Comparison of ENCODE assay signal across 16 cellular contexts in the genomic region with DNA sequence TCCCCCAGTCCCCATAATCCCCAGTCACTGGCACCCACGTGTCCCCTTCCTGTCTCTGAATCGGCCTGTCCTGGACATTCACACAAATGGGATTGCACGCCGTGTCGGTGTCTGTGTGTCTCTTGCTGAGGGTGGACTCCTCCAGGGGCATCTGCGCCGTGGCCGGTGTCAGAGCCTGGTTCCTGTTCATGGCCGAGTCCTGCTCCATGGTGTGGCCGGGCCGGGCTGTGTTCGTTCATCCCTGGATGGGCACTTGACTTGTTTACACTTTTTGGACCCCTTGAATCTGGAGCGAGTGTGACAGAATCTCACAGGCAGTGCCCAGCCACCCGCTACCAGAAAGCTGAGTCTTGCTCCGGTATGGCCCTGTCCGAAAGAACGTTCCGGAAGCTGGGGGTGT. TPM values are rescaled to one million over a fixed set of nuclear protein-coding genes. Genes with fewer than 3 reads are reported as not detected.
DNase-seq lines count a peak whose midpoint lies in the region; ATAC-seq and TF ChIP-seq lines count a peak whose summit lies in the region.
"Had no signal": no experiment of that assay in that cellular context is flagged by ENCODE, and none has a peak within 500 bp of the region (broad histone marks: within the 10 kb centered on the region; RNA-seq: fewer than 3 reads in every experiment).

No MANE protein-coding gene starts in this region.

- POLR2A ChIA-PET in MCF 10A (lab: Yijun Ruan, JAX) (no interaction called here), PC-3 (lab: Charles Lee; ENCODE audit: unreplicated experiment) (no interaction called here)

- H3K4me1 ChIP-seq in breast epithelium = no peaks in the 10 kb centered on the region
- H3K4me1 ChIP-seq in KMS-11 (ENCODE audit: low read depth, poor library complexity, severe bottlenecking) = peaks cover 25% of the 10 kb centered on the region
- H3K4me1 ChIP-seq in neural progenitor cell = no peaks in the 10 kb centered on the region
- no peaks in the 10 kb centered on the region for H3K4me1 ChIP-seq in foreskin keratinocyte
- H3K4me1 ChIP-seq in PC-3 (ENCODE audit: insufficient read depth, low read length) = no peaks in the 10 kb centered on the region
- H3K4me1 ChIP-seq: BE2C, HAP-1 had no signal

- no peak for TF ChIP-seq POLR2A in breast epithelium (IDR thresholded peaks at IDR 0.05)

- no peaks in the 10 kb centered on the region for H3K9me2 ChIP-seq in PC-3 (replicated peaks; ENCODE audit: low read length)

- ATAC-seq in foreskin keratinocyte (no peak), PC-3 (no peak), HG03025 (IDR thresholded peaks at IDR 0.05; ENCODE audit: low FRiP score, unreplicated experiment) (no peak)
- ATAC-seq: CD8-positive, alpha-beta T cell had no signal

- H3K27ac ChIP-seq in breast epithelium = no peak overlapping the region
- peak overlapping the region; percentile 43; the same call in 1 of the 2 replicates for H3K27ac ChIP-seq in KMS-11
- H3K27ac ChIP-seq in neural progenitor cell = no peak overlapping the region
- no peak overlapping the region for H3K27ac ChIP-seq in foreskin keratinocyte
- no peak overlapping the region for H3K27ac ChIP-seq in PC-3 (ENCODE audit: low read length)
- H3K27ac ChIP-seq: HL-60 had no signal

- H3K4me3 Mint-ChIP-seq in MCF 10A (ENCODE audit: unreplicated experiment) (no peak overlapping the region), neural progenitor cell (peak overlapping the region; percentile 57)
- H3K4me3 Mint-ChIP-seq: CD14-positive monocyte; CD8-positive, alpha-beta T cell had no signal

- DNase-seq in MCF 10A (ENCODE audit: unreplicated experiment) (no peak), breast epithelium (ENCODE audit: low spot score in 2 of 2) (no peak), neural progenitor cell (ENCODE audit: low spot score) (no peak), foreskin keratinocyte (no peak), PC-3 (no peak)
- DNase-seq: BE2C; CD8-positive, alpha-beta T cell; COR-L47; DMS53; GF-D8 had no signal

- H4K20me1 ChIP-seq in KMS-11 (ENCODE audit: insufficient read depth) (no peaks in the 10 kb centered on the region), neural progenitor cell (ENCODE audit: low read depth) (peaks cover 13% of the 10 kb centered on the region), PC-3 (ENCODE audit: low read length) (no peaks in the 10 kb centered on the region)

- H3K27me3 Mint-ChIP-seq in MCF 10A (ENCODE audit: insufficient read depth, unreplicated experiment) (peaks cover 16% of the 10 kb centered on the region), neural progenitor cell (ENCODE audit: insufficient read depth, low read depth) (peaks cover 10% of the 10 kb centered on the region)

- H3K4me3 ChIP-seq in breast epithelium (no peak overlapping the region), KMS-11 (IDR thresholded peaks at IDR 0.05; ENCODE audit: insufficient read depth, low read depth, low read length) (no peak overlapping the region), neural progenitor cell (no peak overlapping the region), PC-3 (ENCODE audit: low read length) (no peak overlapping the region)
- H3K4me3 ChIP-seq: HAP-1 had no signal

- H2AFZ ChIP-seq in KMS-11 (ENCODE audit: low read depth) (no peak overlapping the region), neural progenitor cell (replicated peaks) (no peak overlapping the region), PC-3 (ENCODE audit: low read length) (no peak overlapping the region)

- no peak overlapping the region for H3K9ac ChIP-seq in KMS-11
- no peak overlapping the region for H3K9ac ChIP-seq in neural progenitor cell
- no peak overlapping the region for H3K9ac ChIP-seq in PC-3 (ENCODE audit: low read length)

- H3K27me3 ChIP-seq in breast epithelium (no peaks in the 10 kb centered on the region), KMS-11 (ENCODE audit: insufficient read depth, low read depth) (peaks cover 17% of the 10 kb centered on the region), neural progenitor cell (peaks cover 13% of the 10 kb centered on the region), foreskin keratinocyte (no peaks in the 10 kb centered on the region), PC-3 (ENCODE audit: low read length) (no peaks in the 10 kb centered on the region)
- H3K27me3 ChIP-seq: BE2C had no signal

- H3K9me3 Mint-ChIP-seq in MCF 10A (ENCODE audit: unreplicated experiment) (no peaks in the 10 kb centered on the region), neural progenitor cell (peaks cover 3% of the 10 kb centered on the region)
- H3K9me3 Mint-ChIP-seq: CD8-positive, alpha-beta T cell had no signal

- no peaks in the 10 kb centered on the region for H3K79me2 ChIP-seq in KMS-11 (ENCODE audit: insufficient read depth, low read depth)
- no peaks in the 10 kb centered on the region for H3K79me2 ChIP-seq in neural progenitor cell (ENCODE audit: low read depth)
- no peaks in the 10 kb centered on the region for H3K79me2 ChIP-seq in PC-3 (ENCODE audit: low read length)

- no peak for TF ChIP-seq CTCF in MCF 10A (IDR thresholded peaks at IDR 0.05; ENCODE audit: unreplicated experiment)
- no peak for TF ChIP-seq CTCF in breast epithelium (IDR thresholded peaks at IDR 0.05)
- no peak for TF ChIP-seq CTCF in KMS-11 (conservative IDR thresholded peaks at IDR 0.05; ENCODE audit: low read depth, low read length)
- no peak for TF ChIP-seq CTCF in neural progenitor cell (IDR thresholded peaks at IDR 0.05)
- no peak for TF ChIP-seq CTCF in foreskin keratinocyte (conservative IDR thresholded peaks at IDR 0.05)
- no peak for TF ChIP-seq CTCF in PC-3 (conservative IDR thresholded peaks at IDR 0.05; ENCODE audit: low read depth, low read length)

- H3K9me3 ChIP-seq in breast epithelium = no peaks in the 10 kb centered on the region
- H3K9me3 ChIP-seq in neural progenitor cell (ENCODE audit: low read depth) = no peaks in the 10 kb centered on the region
- H3K9me3 ChIP-seq in PC-3 (ENCODE audit: low read length) = no peaks in the 10 kb centered on the region
- H3K9me3 ChIP-seq: BE2C, HAP-1 had no signal

- intact Hi-C loops in MCF 10A (cut with micrococcal nuclease) = no loop called here
- intact Hi-C loops in breast epithelium (cut with DNase I; ENCODE audit: low total_unique reads) = no loop called here
- intact Hi-C loops in PC-3 (cut with micrococcal nuclease) = no loop called here

- H3K27ac Mint-ChIP-seq in MCF 10A (ENCODE audit: low read depth, unreplicated experiment) (no peak overlapping the region), neural progenitor cell (peak overlapping the region; percentile 72)
- H3K27ac Mint-ChIP-seq: CD14-positive monocyte; CD8-positive, alpha-beta T cell had no signal

- BruUV-seq in MCF 10A (replicated peaks; lab: Mats Ljungman, UMichigan) (TSS peak; percentile 9), PC-3 (replicated peaks; lab: Mats Ljungman, UMichigan) (no TSS peak)

- H3K4me2 ChIP-seq in KMS-11 (peak overlapping the region; percentile 45; the same call in 1 of the 2 replicates), neural progenitor cell (no peak overlapping the region), PC-3 (ENCODE audit: low read length) (no peak overlapping the region)

- CTCF ChIA-PET in MCF 10A (lab: Yijun Ruan, JAX) = no interaction called here
- CTCF ChIA-PET in PC-3 (lab: Charles Lee) = no interaction called here

- H3K4me1 Mint-ChIP-seq in MCF 10A (ENCODE audit: insufficient read depth, unreplicated experiment) (no peaks in the 10 kb centered on the region), neural progenitor cell (peaks cover 7% of the 10 kb centered on the region)

- H3F3A ChIP-seq in neural progenitor cell (ENCODE audit: low read depth) (peaks cover 7% of the 10 kb centered on the region), PC-3 (ENCODE audit: low read length, unreplicated experiment) (no peaks in the 10 kb centered on the region)

- H3K36me3 ChIP-seq in breast epithelium (no peaks in the 10 kb centered on the region), KMS-11 (ENCODE audit: insufficient read depth) (no peaks in the 10 kb centered on the region), neural progenitor cell (no peaks in the 10 kb centered on the region), PC-3 (ENCODE audit: low read depth, low read length) (no peaks in the 10 kb centered on the region)

- peaks cover 42% of the 10 kb centered on the region for H3K36me3 Mint-ChIP-seq in MCF 10A (ENCODE audit: insufficient read depth, unreplicated experiment)
- peaks cover 7% of the 10 kb centered on the region for H3K36me3 Mint-ChIP-seq in neural progenitor cell

RNA-seq across cellular contexts. Expression of a gene that starts 6.2 kb away (rescaled TPM):
- total RNA-seq in MCF 10A (2022) = 18.7 and 20.0 TPM in 2 replicates
- total RNA-seq in breast epithelium = 10 to 100 TPM; 12.5 to 14.3 (median 12.6) TPM
- 15.9 and 87.3 TPM in 2 replicates for total RNA-seq in neural progenitor cell (ENCODE audit: low replicate concordance)
- 26.2 and 27.9 TPM in 2 replicates for total RNA-seq in foreskin keratinocyte
- 12.3 and 13.7 TPM in 2 replicates for polyA plus RNA-seq in foreskin keratinocyte
- total RNA-seq in PC-3 (2014; rRNA removed) = 64.0 and 89.2 TPM in 2 replicates

RNA-seq across cellular contexts. Expression of a gene that starts 18.3 kb away (rescaled TPM):
- total RNA-seq in MCF 10A (2022) (103 and 114 TPM in 2 replicates), breast epithelium (10 to 100 TPM; 51.8 to 71.3 (median 70.8) TPM), neural progenitor cell (ENCODE audit: low replicate concordance) (34.2 and 117 TPM in 2 replicates), foreskin keratinocyte (77.1 and 86.3 TPM in 2 replicates), PC-3 (2014; rRNA removed) (131 and 164 TPM in 2 replicates)
- 80.5 and 85.0 TPM in 2 replicates for polyA plus RNA-seq in foreskin keratinocyte

RNA-seq across cellular contexts. Expression of a gene that starts 30.9 kb away (rescaled TPM):
- total RNA-seq in MCF 10A (2022) (211 and 256 TPM in 2 replicates), breast epithelium (100 to 1,000 TPM in 1 of 3 donors, 10 to 100 TPM in 2; 59.6 to 117 (median 63.4) TPM), neural progenitor cell (ENCODE audit: low replicate concordance) (37.4 and 51.4 TPM in 2 replicates), foreskin keratinocyte (87.3 and 109 TPM in 2 replicates), PC-3 (2014; rRNA removed) (148 and 157 TPM in 2 replicates)
- 345 and 361 TPM in 2 replicates for polyA plus RNA-seq in foreskin keratinocyte

RNA-seq across cellular contexts. Expression of a gene that starts 50.5 kb away (rescaled TPM):
- total RNA-seq in MCF 10A (2022) = 0.21 and 0.22 TPM in 2 replicates
- total RNA-seq in breast epithelium = under 1 TPM in 2 of 3 donors, not detected in 1; 0.44 to 0.98 TPM
- 0.81 TPM in 1 of 2 replicates, not detected in the other for total RNA-seq in neural progenitor cell (ENCODE audit: low replicate concordance)
- total RNA-seq in foreskin keratinocyte = not detected in 2 replicates
- not detected in 2 replicates for polyA plus RNA-seq in foreskin keratinocyte
- not detected in 2 replicates for total RNA-seq in PC-3 (2014; rRNA removed)
- total RNA-seq: CD8-positive, alpha-beta T cell had no signal
- polyA plus RNA-seq: AG04450, CD14-positive monocyte had no signal
